ENCODE assay signal across 1 cellular context in the genomic region with DNA sequence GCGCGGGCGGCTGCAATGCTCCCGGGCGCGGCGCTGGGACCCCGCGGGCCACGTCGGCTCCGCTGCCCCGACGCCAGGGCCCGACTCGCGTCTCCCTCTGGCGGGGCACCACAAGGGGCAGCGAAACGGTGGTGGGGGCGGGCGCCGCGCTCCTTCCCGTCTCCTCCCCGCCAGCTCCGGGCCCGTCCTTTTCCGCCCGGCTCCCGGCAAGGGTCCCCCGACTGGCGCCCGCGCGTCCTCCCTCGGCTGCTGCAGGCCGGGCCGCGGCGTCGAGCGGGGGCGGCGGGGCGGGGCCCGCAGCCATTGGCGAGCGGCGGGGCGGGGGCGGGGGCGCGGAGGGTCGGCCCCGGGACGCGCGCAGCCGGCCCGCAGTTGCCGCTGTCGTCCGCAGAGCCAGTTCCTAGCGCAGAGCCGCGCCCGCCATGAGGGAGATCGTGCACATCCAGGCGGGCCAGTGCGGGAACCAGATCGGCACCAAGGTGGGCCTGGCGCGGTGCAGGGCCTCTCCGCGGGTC.
A peak's percentile ranks its signal among the peaks of the same experiment; 100 is the strongest.
TF ChIP-seq lines count a peak whose summit lies in the region.

TSS of gene TUBB6 (plus strand) at position 371 of the 515 bp plus-strand sequence. CDS start at position 423, 52 bp downstream.

TF ChIP-seq in Ishikawa, 13 proteins besides CTCF, POLR2A, EP300 and RAD21 (continued from another document):
- no peak for TF ChIP-seq REST (IDR thresholded peaks at IDR 0.05; ENCODE audit: low read depth)
- TF ChIP-seq EGR1 (IDR thresholded peaks at IDR 0.05) = peak; percentile 79
- no peak for TF ChIP-seq FOXM1 (IDR thresholded peaks at IDR 0.05; ENCODE audit: borderline replicate concordance, low read depth)
